Comparison of ENCODE assay signal across 1 cellular context in the genomic region with DNA sequence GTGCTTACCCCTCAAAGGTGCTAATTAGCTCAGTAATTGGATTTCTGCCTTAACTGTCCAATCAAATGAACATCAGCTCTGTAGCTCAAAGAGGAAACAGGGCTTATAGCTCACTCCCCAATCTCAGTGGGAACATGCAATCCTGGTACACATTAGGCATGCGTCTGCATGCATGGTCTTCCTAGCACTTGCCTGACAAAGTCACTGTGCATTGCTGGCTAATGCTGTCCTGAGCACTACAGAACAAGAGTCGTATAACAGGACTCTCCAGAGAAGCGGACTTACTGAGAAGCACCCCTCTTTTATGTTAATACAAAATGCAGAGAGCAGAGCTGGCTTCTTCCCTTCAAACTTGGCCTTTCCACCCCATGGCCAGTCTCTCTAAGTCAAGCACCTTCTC.
TF ChIP-seq lines count a peak whose summit lies in the region.

No MANE protein-coding gene starts in this region.

TF ChIP-seq in IMR-90, 13 proteins besides CTCF, POLR2A, EP300 and RAD21 (continued from another document):
- TF ChIP-seq NFE2L2 (IDR thresholded peaks at IDR 0.05; ENCODE audit: low read depth, low read length), result no peak
- no peak for TF ChIP-seq FOS (IDR thresholded peaks at IDR 0.05; ENCODE audit: low read depth, low read length)
- TF ChIP-seq CEBPB (IDR thresholded peaks at IDR 0.05; ENCODE audit: low read depth, low read length), result no peak
- TF ChIP-seq, protein P1, sequence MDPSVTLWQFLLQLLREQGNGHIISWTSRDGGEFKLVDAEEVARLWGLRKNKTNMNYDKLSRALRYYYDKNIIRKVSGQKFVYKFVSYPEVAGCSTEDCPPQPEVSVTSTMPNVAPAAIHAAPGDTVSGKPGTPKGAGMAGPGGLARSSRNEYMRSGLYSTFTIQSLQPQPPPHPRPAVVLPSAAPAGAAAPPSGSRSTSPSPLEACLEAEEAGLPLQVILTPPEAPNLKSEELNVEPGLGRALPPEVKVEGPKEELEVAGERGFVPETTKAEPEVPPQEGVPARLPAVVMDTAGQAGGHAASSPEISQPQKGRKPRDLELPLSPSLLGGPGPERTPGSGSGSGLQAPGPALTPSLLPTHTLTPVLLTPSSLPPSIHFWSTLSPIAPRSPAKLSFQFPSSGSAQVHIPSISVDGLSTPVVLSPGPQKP (IDR thresholded peaks at IDR 0.05; ENCODE audit: borderline replicate concordance, low read depth, low read length), result no peak
- no peak for TF ChIP-seq BHLHE40 (IDR thresholded peaks at IDR 0.05; ENCODE audit: low read depth, low read length)
